In the genomic region with DNA sequence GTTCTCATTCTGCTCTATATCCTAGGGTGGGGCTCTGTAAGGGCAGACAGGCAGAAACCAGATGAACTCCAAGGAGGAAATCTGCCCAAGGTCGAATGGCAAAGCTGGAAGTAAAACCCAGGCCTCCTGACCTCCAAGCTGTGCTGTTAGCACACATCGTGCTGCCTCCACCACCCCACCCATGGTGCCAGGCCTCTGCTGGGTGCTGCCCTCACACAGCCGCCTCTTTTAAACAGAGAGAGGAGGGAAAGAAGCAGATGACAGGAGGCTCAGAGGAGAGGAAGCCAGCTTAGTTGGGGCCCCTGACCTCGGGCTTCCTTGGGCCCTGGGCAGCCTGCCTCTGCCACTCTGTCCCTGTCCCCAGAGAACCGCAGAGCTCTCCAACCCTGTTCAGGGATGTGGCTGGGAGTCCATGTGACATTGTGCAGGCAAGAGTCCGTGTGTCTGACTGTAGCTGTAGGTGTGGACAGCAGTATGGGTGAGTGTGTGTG, we compare ENCODE assay signal across 1 cellular context.
TF ChIP-seq lines count a peak whose summit lies in the region.

No MANE protein-coding gene starts in this region.

TF ChIP-seq in H1, 55 proteins besides CTCF, POLR2A, EP300 and RAD21:
- TF ChIP-seq KDM4A (IDR thresholded peaks at IDR 0.05; ENCODE audit: low read depth, low read length, severe bottlenecking) = no peak
- TF ChIP-seq HDAC2 (IDR thresholded peaks at IDR 0.05; ENCODE audit: borderline replicate concordance in 1 of 2, low read depth in 2 of 2, low read length in 2 of 2) = no peak
- TF ChIP-seq CEBPB (IDR thresholded peaks at IDR 0.05; ENCODE audit: low read depth, low read length) = no peak
- TF ChIP-seq NRF1 (IDR thresholded peaks at IDR 0.05; ENCODE audit: low read depth, low read length) = no peak
